In the genomic region with DNA sequence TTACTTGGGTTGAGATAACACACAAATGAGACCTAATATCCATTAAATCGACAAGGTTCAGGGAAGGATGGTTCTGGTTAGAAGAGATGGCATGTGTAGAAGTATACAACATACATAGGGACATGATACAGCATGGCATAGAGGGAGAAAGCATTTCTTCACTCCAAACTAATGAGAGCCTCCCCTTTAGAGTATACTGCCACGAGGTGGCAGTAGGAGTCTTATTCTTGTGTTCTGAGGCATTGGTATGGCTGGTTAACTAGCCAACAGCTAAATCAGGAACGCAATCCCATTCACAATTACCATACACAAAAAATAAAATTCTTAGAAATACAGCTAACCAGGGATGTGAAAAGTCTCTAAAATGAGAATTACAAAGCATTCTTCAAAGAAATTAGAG, we compare ENCODE assay signal across 1 cellular context.
A peak's percentile ranks its signal among the peaks of the same experiment; 100 is the strongest.
TF ChIP-seq lines count a peak whose summit lies in the region.

No MANE protein-coding gene starts in this region.

TF ChIP-seq in GM12878, 131 proteins besides CTCF, POLR2A, EP300 and RAD21:
- TF ChIP-seq HDAC2 (IDR thresholded peaks at IDR 0.05) (no peak), NR2C2 (IDR thresholded peaks at IDR 0.05; ENCODE audit: borderline replicate concordance, control insufficient read depth, insufficient read length, low read depth) (no peak), KAT2A (conservative IDR thresholded peaks at IDR 0.05; ENCODE audit: control insufficient read depth, low read depth, low read length) (no peak), ASH2L (IDR thresholded peaks at IDR 0.05; ENCODE audit: borderline replicate concordance, low read depth) (no peak), TCF7 (IDR thresholded peaks at IDR 0.05; ENCODE audit: borderline replicate concordance) (no peak), ZSCAN29 (IDR thresholded peaks at IDR 0.05) (no peak), SMC3 (IDR thresholded peaks at IDR 0.05; ENCODE audit: borderline replicate concordance, low read length) (peak; percentile 56; the same call in 1 of the 2 replicates), ZNF24 (IDR thresholded peaks at IDR 0.05) (peak; percentile 49; the same call in 1 of the 2 replicates), SREBF1 (IDR thresholded peaks at IDR 0.05; ENCODE audit: low read length) (no peak)
